In the genomic region with DNA sequence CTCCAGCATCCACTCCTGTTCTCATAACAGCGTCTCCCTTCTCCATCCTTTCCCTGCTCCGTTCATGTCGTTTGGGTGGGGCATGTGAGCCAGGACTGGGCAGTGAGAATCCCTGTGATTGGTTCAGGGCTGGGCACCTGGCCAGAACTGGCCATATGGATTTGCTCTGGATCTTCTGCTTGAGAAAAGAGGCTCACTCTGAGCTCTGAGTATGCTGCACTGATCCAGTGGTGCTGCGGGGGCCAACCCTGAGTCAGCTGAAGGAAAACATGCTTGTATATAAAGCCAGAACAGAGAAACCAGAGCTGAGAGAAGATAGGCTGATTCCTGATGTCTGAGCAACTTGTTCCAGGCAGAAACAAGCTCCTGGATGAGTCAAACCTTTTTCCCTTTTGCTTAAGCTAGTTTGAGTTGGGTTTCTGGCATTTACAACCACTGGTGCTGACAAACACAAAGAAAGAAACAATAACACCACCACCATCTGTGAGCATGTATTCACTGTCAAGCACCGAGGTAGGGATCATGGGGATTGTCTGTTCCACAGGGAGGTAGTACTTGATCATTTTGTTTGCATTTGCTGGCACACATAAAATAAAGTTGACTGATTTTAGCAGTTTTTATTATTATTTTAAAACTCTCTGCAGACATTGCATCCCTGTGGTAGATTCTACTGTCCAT, we compare ENCODE assay signal across 11 cellular contexts. TPM values are rescaled to one million over a fixed set of nuclear protein-coding genes. Genes with fewer than 3 reads are reported as not detected.
A peak's percentile ranks its signal among the peaks of the same experiment; 100 is the strongest.
DNase-seq lines count a peak whose midpoint lies in the region; ATAC-seq, FAIRE-seq and TF ChIP-seq lines count a peak whose summit lies in the region.
"Had no signal": no experiment of that assay in that cellular context is flagged by ENCODE, and none has a peak within 500 bp of the region (broad histone marks: within the 10 kb centered on the region; RNA-seq: fewer than 3 reads in every experiment).

No MANE protein-coding gene starts in this region.

- WGBS in lung, 2 donors, result 62 to 77% methylated on average over 5 of the region's 5 CpGs

- H3K36me3 Mint-ChIP-seq in brain, result no peaks in the 10 kb centered on the region
- no peaks in the 10 kb centered on the region for H3K36me3 Mint-ChIP-seq in effector memory CD8-positive, alpha-beta T cell (ENCODE audit: insufficient read depth)

- H3K9me3 Mint-ChIP-seq in brain, result no peaks in the 10 kb centered on the region
- H3K9me3 Mint-ChIP-seq in effector memory CD8-positive, alpha-beta T cell, result no peaks in the 10 kb centered on the region

- no peaks in the 10 kb centered on the region for H3K27me3 ChIP-seq in lung (ENCODE audit: control insufficient read depth, insufficient read depth)

- H3K9me3 ChIP-seq in lung (ENCODE audit: control insufficient read depth in 2 of 2, insufficient read depth in 1 of 2, low read length in 1 of 2), result no peaks in the 10 kb centered on the region

- no peak for FAIRE-seq in HTR-8/SVneo (lab: Jason Lieb, UNC)

- H3K27me3 Mint-ChIP-seq in brain, result peaks cover 7% of the 10 kb centered on the region
- no peaks in the 10 kb centered on the region for H3K27me3 Mint-ChIP-seq in effector memory CD8-positive, alpha-beta T cell

- peak; percentile 44 for ATAC-seq in lung (ENCODE audit: insufficient read depth, low FRiP score)
- ATAC-seq in effector memory CD8-positive, alpha-beta T cell (replicated peaks), result no peak

- H3K36me3 ChIP-seq in lung (ENCODE audit: control insufficient read depth in 2 of 2, insufficient read depth in 2 of 2, low read length in 2 of 2), result no peaks in the 10 kb centered on the region

- peak; percentile 11 for DNase-seq in Ammon's horn (ENCODE audit: low spot score)
- peak; percentile 32 for DNase-seq in HTR-8/SVneo (ENCODE audit: insufficient read length, low spot score)
- DNase-seq in lung (ENCODE audit: low spot score), result peak; percentile 49
- DNase-seq in NCI-H187 treated with DMSO at 0.1 percent for 48 hours (lab: John Stamatoyannopoulos, UW), result no peak
- DNase-seq in COLO668 (lab: John Stamatoyannopoulos, UW; ENCODE audit: unreplicated experiment), result no peak
- DNase-seq in effector memory CD8-positive, alpha-beta T cell, result no peak
- no peak for DNase-seq in NCI-H1436 (lab: John Stamatoyannopoulos, UW)
- DNase-seq: activated effector memory CD4-positive, alpha-beta T cell treated with Interleukin-2 at 50 U/mL for 16 hours had no signal

- peak overlapping the region; percentile 72 to 94 (median 92) for H3K27ac Mint-ChIP-seq in brain
- H3K27ac Mint-ChIP-seq in effector memory CD8-positive, alpha-beta T cell, result no peak overlapping the region

- H3K4me1 ChIP-seq in lung (ENCODE audit: control insufficient read depth in 2 of 2, insufficient read depth in 2 of 2, low read length in 2 of 2), result no peaks in the 10 kb centered on the region

- no peak overlapping the region for H3K4me3 ChIP-seq in lung

- H3K4me3 Mint-ChIP-seq in brain, result peak overlapping the region; percentile 20 to 54 (median 40)
- no peak overlapping the region for H3K4me3 Mint-ChIP-seq in effector memory CD8-positive, alpha-beta T cell

- no peak overlapping the region for H3K27ac ChIP-seq in lung (ENCODE audit: low read depth in 1 of 2, low read length in 1 of 2)
- H3K27ac ChIP-seq: KMS-11 had no signal

- TF ChIP-seq CTCF in brain (conservative IDR thresholded peaks at IDR 0.05) (no peak), lung (IDR thresholded peaks at IDR 0.05; ENCODE audit: control extremely low read depth, extremely low read depth) (no peak)

- peaks cover 10% of the 10 kb centered on the region for H3K4me1 Mint-ChIP-seq in brain
- H3K4me1 Mint-ChIP-seq in effector memory CD8-positive, alpha-beta T cell (ENCODE audit: low read depth in 2 of 2), result no peaks in the 10 kb centered on the region

RNA-seq across cellular contexts. Expression of gene HPD, which starts 14.0 kb away (rescaled TPM):
- polyA plus RNA-seq in brain (ENCODE audit: insufficient read depth, low read depth, low replicate concordance) (0.31 TPM), lung (1 to 10 TPM in 1 of 2 donors, under 1 TPM in 1; 0.88 to 1.2 TPM)
- total RNA-seq in lung, result 1 to 10 TPM in 1 of 2 donors, not detected in 1; 4.0 TPM
- total RNA-seq: pulmonary artery endothelial cell had no signal

RNA-seq across cellular contexts. Expression of gene PSMD9, which starts 15.9 kb away (rescaled TPM):
- polyA plus RNA-seq in brain (ENCODE audit: insufficient read depth, low read depth, low replicate concordance), result 65.0 TPM
- total RNA-seq in lung, result 10 to 100 TPM; 52.4 to 72.8 TPM
- polyA plus RNA-seq in lung, result 100 to 1,000 TPM in 1 of 2 donors, 10 to 100 TPM in 1; 39.6 to 134 TPM

RNA-seq across cellular contexts. Expression of gene CFAP251, which starts 45.7 kb away (rescaled TPM):
- 5.2 TPM for polyA plus RNA-seq in brain (ENCODE audit: insufficient read depth, low read depth, low replicate concordance)
- total RNA-seq in lung, result 10 to 100 TPM; 24.0 to 35.4 TPM
- polyA plus RNA-seq in lung, result 1 to 10 TPM; 6.9 to 7.2 TPM

Comparison
In these comparisons a context has a peak if more than half of its experiments do, and no peak if none do; other contexts are left out.
1. DNase-seq: peak in Ammon's horn (single experiment), HTR-8/SVneo (single experiment) and lung (single experiment); none in NCI-H187 treated with DMSO at 0.1 percent for 48 hours (single experiment), COLO668 (single experiment), effector memory CD8-positive, alpha-beta T cell (0 of 3) and NCI-H1436 (single experiment).
2. H3K27ac Mint-ChIP-seq: peak in brain (5 of 5); none in effector memory CD8-positive, alpha-beta T cell (0 of 2).
3. H3K4me3 Mint-ChIP-seq: peak in brain (5 of 5); none in effector memory CD8-positive, alpha-beta T cell (0 of 2).